23 cellular contexts compared by ENCODE assay signal in genomic region chr9:105291422-105291859, GRCh38. TPM values are rescaled to one million over a fixed set of nuclear protein-coding genes. Genes with fewer than 3 reads are reported as not detected.
A peak's percentile ranks its signal among the peaks of the same experiment; 100 is the strongest.
DNase-seq lines count a peak whose midpoint lies in the region; ATAC-seq and TF ChIP-seq lines count a peak whose summit lies in the region.
"Had no signal": no experiment of that assay in that cellular context is flagged by ENCODE, and none has a peak within 500 bp of the region (broad histone marks: within the 10 kb centered on the region; RNA-seq: fewer than 3 reads in every experiment).

No MANE protein-coding gene starts in this region.

- H3K9me3 ChIP-seq in left ventricle myocardium inferior (replicated peaks) (no peaks in the 10 kb centered on the region), right cardiac atrium (ENCODE audit: control insufficient read depth, low read length) (no peaks in the 10 kb centered on the region), body of pancreas (no peaks in the 10 kb centered on the region), iPS-20b (ENCODE audit: insufficient read depth, low read depth, low read length) (no peaks in the 10 kb centered on the region), BE2C (no peaks in the 10 kb centered on the region)
- H3K9me3 ChIP-seq: heart right ventricle had no signal

- 69% methylated on average over 1 of the region's 1 CpG for WGBS in right cardiac atrium
- 36 to 40% methylated on average over 1 of the region's 1 CpG for WGBS in body of pancreas, 2 donors

- DNase-seq in left ventricle myocardium inferior (no peak), right cardiac atrium (no peak), body of pancreas (no peak), type B pancreatic cell (ENCODE audit: extremely low spot score, unreplicated experiment) (no peak), NCI-H2227 (lab: John Stamatoyannopoulos, UW; ENCODE audit: unreplicated experiment) (no peak), NCI-H1436 (lab: John Stamatoyannopoulos, UW) (no peak), BE2C (no peak)
- DNase-seq: activated CD4-positive, alpha-beta T cell treated with anti-CD3 and anti-CD28 coated beads for 48 hours; activated naive CD8-positive, alpha-beta T cell treated with anti-CD3 and anti-CD28 coated beads, Interleukin-2, amount 50 U/mL, for 24 hours; central memory CD4-positive, alpha-beta T cell; DMS 273 treated with DMSO at 0.1 percent for 48 hours; effector CD8-positive, alpha-beta T cell; GDM1; HCEC 1CT; mesenchymal stem cell; NCI-H1092; NCI-H2081 treated with DMSO at 0.1 percent for 48 hours; posterior cingulate gyrus; stimulated activated CD8-positive, alpha-beta memory T cell treated with anti-CD3 and anti-CD28 coated beads, Interleukin-4, amount 100 ng/mL, for 48 hours had no signal

- H3K36me3 Mint-ChIP-seq in type B pancreatic cell: no peaks in the 10 kb centered on the region
- H3K36me3 Mint-ChIP-seq: natural killer cell treated with Interleukin-12 subunit alpha and Interleukin-12 subunit beta and Interleukin-15 and Interleukin-18, amount 100 ng/mL, for 72 hours had no signal

- H3K27me3 Mint-ChIP-seq in type B pancreatic cell: no peaks in the 10 kb centered on the region
- H3K27me3 Mint-ChIP-seq: activated naive CD8-positive, alpha-beta T cell treated with anti-CD3 and anti-CD28 coated beads, Interleukin-2, amount 50 U/mL, for 24 hours had no signal

- H3K27me3 ChIP-seq in left ventricle myocardium inferior (ENCODE audit: low read depth) (no peaks in the 10 kb centered on the region), right cardiac atrium (ENCODE audit: control insufficient read depth, insufficient read depth) (no peaks in the 10 kb centered on the region), body of pancreas (no peaks in the 10 kb centered on the region), iPS-20b (ENCODE audit: insufficient read depth, low read length) (no peaks in the 10 kb centered on the region), BE2C (no peaks in the 10 kb centered on the region)
- H3K27me3 ChIP-seq: heart right ventricle had no signal

- intact Hi-C loops in left ventricle myocardium inferior (cut with micrococcal nuclease) (no loop called here), right cardiac atrium (cut with DNase I) (no loop called here), body of pancreas (cut with DNase I) (no loop called here)

- H3K4me1 Mint-ChIP-seq in type B pancreatic cell (ENCODE audit: unreplicated experiment): peaks cover 32% of the 10 kb centered on the region

- H3K27ac Mint-ChIP-seq in type B pancreatic cell: peak overlapping the region; percentile 93
- H3K27ac Mint-ChIP-seq: activated naive CD8-positive, alpha-beta T cell treated with anti-CD3 and anti-CD28 coated beads, Interleukin-2, amount 50 U/mL, for 24 hours; activated T-helper 2 cell treated with anti-CD3 and anti-CD28 coated beads, Interferon-gamma antibody, Interleukin-2, Interleukin-4, amounts not matched to agents 10 μg/mL and 5 μg/mL and 100 μg/mL, durations not matched to agents 14 hours and 24 hours and 36 hours; natural killer cell treated with Interleukin-12 subunit alpha and Interleukin-12 subunit beta and Interleukin-15 and Interleukin-18, amount 100 ng/mL, for 72 hours had no signal

- TF ChIP-seq CTCF in left ventricle myocardium inferior (IDR thresholded peaks at IDR 0.05; ENCODE audit: borderline replicate concordance) (no peak), body of pancreas (IDR thresholded peaks at IDR 0.05) (no peak), type B pancreatic cell (conservative IDR thresholded peaks at IDR 0.05) (no peak), BE2C (IDR thresholded peaks at IDR 0.05; ENCODE audit: low read depth, low read length) (no peak)

- H3K4me1 ChIP-seq in left ventricle myocardium inferior: peaks cover 38% of the 10 kb centered on the region
- H3K4me1 ChIP-seq in right cardiac atrium (ENCODE audit: control insufficient read depth, insufficient read depth, low read length): no peaks in the 10 kb centered on the region
- peaks cover 17% of the 10 kb centered on the region for H3K4me1 ChIP-seq in body of pancreas
- H3K4me1 ChIP-seq in iPS-20b (ENCODE audit: insufficient read depth, low read length): peaks cover 57% of the 10 kb centered on the region
- H3K4me1 ChIP-seq in BE2C: no peaks in the 10 kb centered on the region

- TF ChIP-seq POLR2A in body of pancreas (IDR thresholded peaks at IDR 0.05): no peak

- H3K9me3 Mint-ChIP-seq in type B pancreatic cell: no peaks in the 10 kb centered on the region
- H3K9me3 Mint-ChIP-seq: activated naive CD8-positive, alpha-beta T cell treated with anti-CD3 and anti-CD28 coated beads, Interleukin-2, amount 50 U/mL, for 24 hours; activated T-helper 2 cell treated with anti-CD3 and anti-CD28 coated beads, Interferon-gamma antibody, Interleukin-2, Interleukin-4, amounts not matched to agents 10 μg/mL and 5 μg/mL and 100 μg/mL, durations not matched to agents 14 hours and 24 hours and 36 hours; natural killer cell treated with Interleukin-12 subunit alpha and Interleukin-12 subunit beta and Interleukin-15 and Interleukin-18, amount 100 ng/mL, for 72 hours had no signal

- H3K4me3 ChIP-seq in left ventricle myocardium inferior (no peak overlapping the region), right cardiac atrium (ENCODE audit: low read length) (no peak overlapping the region), body of pancreas (no peak overlapping the region), iPS-20b (ENCODE audit: low read length) (no peak overlapping the region), BE2C (ENCODE audit: low read depth, low read length) (no peak overlapping the region)
- H3K4me3 ChIP-seq: heart right ventricle had no signal

- peak overlapping the region; percentile 26 for H3K4me3 Mint-ChIP-seq in type B pancreatic cell
- H3K4me3 Mint-ChIP-seq: activated naive CD8-positive, alpha-beta T cell treated with anti-CD3 and anti-CD28 coated beads, Interleukin-2, amount 50 U/mL, for 24 hours; natural killer cell treated with Interleukin-12 subunit alpha and Interleukin-12 subunit beta and Interleukin-15 and Interleukin-18, amount 100 ng/mL, for 72 hours had no signal

- peak overlapping the region; percentile 47 for H3K27ac ChIP-seq in left ventricle myocardium inferior (replicated peaks)
- no peak overlapping the region for H3K27ac ChIP-seq in right cardiac atrium (ENCODE audit: low read length)
- no peak overlapping the region for H3K27ac ChIP-seq in body of pancreas
- H3K27ac ChIP-seq in iPS-20b (ENCODE audit: low read length): peak overlapping the region; percentile 34

- H3K9ac ChIP-seq in iPS-20b (ENCODE audit: low read depth, low read length): peak overlapping the region; percentile 45; the same call in 1 of the 2 replicates

- H3K36me3 ChIP-seq in left ventricle myocardium inferior (no peaks in the 10 kb centered on the region), body of pancreas (replicated peaks in 1 of 2; ENCODE audit: insufficient read depth in 1 of 2, low read depth in 2 of 2) (no peaks in the 10 kb centered on the region), iPS-20b (ENCODE audit: insufficient read depth, low read depth, low read length) (no peaks in the 10 kb centered on the region), BE2C (no peaks in the 10 kb centered on the region)

- no peak for ATAC-seq in right cardiac atrium
- ATAC-seq in body of pancreas: peak; percentile 45
- ATAC-seq: activated naive CD8-positive, alpha-beta T cell treated with anti-CD3 and anti-CD28 coated beads, Interleukin-2, amount 50 U/mL, for 24 hours; natural killer cell treated with Interleukin-12 subunit alpha and Interleukin-12 subunit beta and Interleukin-15 and Interleukin-18, amount 100 ng/mL, for 72 hours had no signal

RNA-seq across cellular contexts. Expression of gene SLC44A1, which starts 47.0 kb away (rescaled TPM):
- 27.0 TPM for total RNA-seq in left ventricle myocardium inferior
- 10 to 100 TPM; 12.1 to 18.3 (median 16.3) TPM for total RNA-seq in right cardiac atrium
- 5.8 TPM for polyA plus RNA-seq in right cardiac atrium
- total RNA-seq in body of pancreas: 10 to 100 TPM; 15.5 to 39.4 TPM
- 47.2 and 130 TPM in 2 replicates for total RNA-seq in type B pancreatic cell (ENCODE audit: low replicate concordance)
- polyA plus RNA-seq in BE2C (2012; ENCODE audit: insufficient read depth, insufficient read length, low read depth): 1.1 TPM

Comparison
In these comparisons a context has a peak if more than half of its experiments do, and no peak if none do; other contexts are left out.
1. H3K27ac ChIP-seq: peak in left ventricle myocardium inferior (single experiment) and iPS-20b (single experiment); none in right cardiac atrium (single experiment) and body of pancreas (0 of 4).